Comparison of ENCODE assay signal across 23 cellular contexts in genomic region chr5:88407341-88407740, GRCh38.
A peak's percentile ranks its signal among the peaks of the same experiment; 100 is the strongest.
DNase-seq lines count a peak whose midpoint lies in the region; ATAC-seq and TF ChIP-seq lines count a peak whose summit lies in the region.
"Had no signal": no experiment of that assay in that cellular context is flagged by ENCODE, and none has a peak within 500 bp of the region (broad histone marks: within the 10 kb centered on the region; RNA-seq: fewer than 3 reads in every experiment).

No MANE protein-coding gene starts in this region.

- H3K27ac Mint-ChIP-seq in WTC11: no peak overlapping the region
- H3K27ac Mint-ChIP-seq in brain: peak overlapping the region in 3 of 5 experiments; percentile 88 to 94 (median 90)
- H3K27ac Mint-ChIP-seq: CD14-positive monocyte; CD4-positive, alpha-beta memory T cell; CD4-positive, CD25-positive, alpha-beta regulatory T cell had no signal

- peak; percentile 25 for DNase-seq in M059J (ENCODE audit: low read depth)
- no peak for DNase-seq in WTC11 (ENCODE audit: low spot score)
- DNase-seq: 8988T; ACHN; BE2C; C1 segment of cervical spinal cord; CD4-positive, alpha-beta memory T cell; CD4-positive, CD25-positive, alpha-beta regulatory T cell; CD8-positive, alpha-beta memory T cell; COR-L47; DMS 273 treated with DMSO at 0.1 percent for 48 hours; DMS153; DMS53; DMS79; DND-41; EL; GDM1 had no signal

- POLR2A ChIA-PET in WTC11 (lab: Charles Lee): no interaction called here

- H3K4me3 Mint-ChIP-seq in WTC11 (no peak overlapping the region), brain (peak overlapping the region in 1 of 5 experiments; percentile 78)
- H3K4me3 Mint-ChIP-seq: CD14-positive monocyte; CD4-positive, alpha-beta memory T cell; CD4-positive, CD25-positive, alpha-beta regulatory T cell; CD8-positive, alpha-beta memory T cell had no signal

- TF ChIP-seq CTCF in WTC11 (IDR thresholded peaks at IDR 0.05) (no peak), brain (conservative IDR thresholded peaks at IDR 0.05) (no peak)

- no peaks in the 10 kb centered on the region for H3K9me3 Mint-ChIP-seq in WTC11
- H3K9me3 Mint-ChIP-seq in brain: peaks cover 0 to 3% (median 0%) of the 10 kb centered on the region in 5 experiments

- ATAC-seq in WTC11 (no peak), GM18498 (IDR thresholded peaks at IDR 0.05; ENCODE audit: unreplicated experiment) (no peak), GM21723 (IDR thresholded peaks at IDR 0.05; ENCODE audit: unreplicated experiment) (no peak), GM19467 (IDR thresholded peaks at IDR 0.05; ENCODE audit: unreplicated experiment) (no peak)
- ATAC-seq: GM12878 had no signal

- CTCF ChIA-PET in WTC11 (lab: Charles Lee): no interaction called here

- H3K36me3 Mint-ChIP-seq in WTC11: no peaks in the 10 kb centered on the region
- H3K36me3 Mint-ChIP-seq in brain: peaks cover 17% of the 10 kb centered on the region
- H3K36me3 Mint-ChIP-seq: CD14-positive monocyte; CD4-positive, alpha-beta memory T cell; CD4-positive, CD25-positive, alpha-beta regulatory T cell; CD8-positive, alpha-beta memory T cell had no signal

- H3K4me1 Mint-ChIP-seq in WTC11 (peaks cover 10% of the 10 kb centered on the region), brain (peaks cover 67% of the 10 kb centered on the region)
- H3K4me1 Mint-ChIP-seq: CD14-positive monocyte; CD4-positive, CD25-positive, alpha-beta regulatory T cell had no signal

- H3K27me3 Mint-ChIP-seq in WTC11 (ENCODE audit: low read depth) (no peaks in the 10 kb centered on the region; the same call in 1 of the 2 replicates), brain (peaks cover 3% of the 10 kb centered on the region)
- H3K27me3 Mint-ChIP-seq: CD4-positive, CD25-positive, alpha-beta regulatory T cell had no signal

TF ChIP-seq in WTC11, 78 proteins besides CTCF, POLR2A, EP300 and RAD21:
- peak; percentile 67 for TF ChIP-seq ZNF121 (CRISPR knock-in tag; IDR thresholded peaks at IDR 0.05)
- TF ChIP-seq SP1 (CRISPR knock-in tag; conservative IDR thresholded peaks at IDR 0.05): no peak
- no peak for TF ChIP-seq ZNF317 (CRISPR knock-in tag; IDR thresholded peaks at IDR 0.05; ENCODE audit: borderline replicate concordance, low read depth)
- TF ChIP-seq SMAD3 (CRISPR knock-in tag; IDR thresholded peaks at IDR 0.05; ENCODE audit: borderline replicate concordance): no peak
